ENCODE assay signal across 2 cellular contexts in genomic region chr6:31864818-31865204, GRCh38.
TF ChIP-seq lines count a peak whose summit lies in the region.

No MANE protein-coding gene starts in this region.

TF ChIP-seq in HCT116, 20 proteins besides CTCF, POLR2A, EP300 and RAD21 (continued from another document):
- TF ChIP-seq TCF7L2 (IDR thresholded peaks at IDR 0.05; ENCODE audit: borderline replicate concordance, extremely low read depth, insufficient read depth, insufficient read length), result no peak
- TF ChIP-seq ZNF274 (IDR thresholded peaks at IDR 0.05; ENCODE audit: low read depth, low read length), result no peak
- TF ChIP-seq, protein P1, sequence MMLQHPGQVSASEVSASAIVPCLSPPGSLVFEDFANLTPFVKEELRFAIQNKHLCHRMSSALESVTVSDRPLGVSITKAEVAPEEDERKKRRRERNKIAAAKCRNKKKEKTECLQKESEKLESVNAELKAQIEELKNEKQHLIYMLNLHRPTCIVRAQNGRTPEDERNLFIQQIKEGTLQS (IDR thresholded peaks at IDR 0.05), result no peak
- TF ChIP-seq SP1 (IDR thresholded peaks at IDR 0.05; ENCODE audit: low read depth), result no peak

TF ChIP-seq in neural cell, 6 proteins besides CTCF, POLR2A, EP300 and RAD21 (continued from another document):
- TF ChIP-seq SMC3 (conservative IDR thresholded peaks at IDR 0.05; ENCODE audit: poor library complexity), result no peak
- no peak for TF ChIP-seq REST (IDR thresholded peaks at IDR 0.05; ENCODE audit: borderline replicate concordance)
- no peak for TF ChIP-seq TAF1 (IDR thresholded peaks at IDR 0.05; ENCODE audit: low read depth)
- no peak for TF ChIP-seq POLR2AphosphoS5 (IDR thresholded peaks at IDR 0.05)
TF ChIP-seq in neural cell: peak in this region for 0.
